In genomic region chr18:31707815-31708214, GRCh38 we compare ENCODE assay signal across 10 cellular contexts. TPM values are rescaled to one million over a fixed set of nuclear protein-coding genes. Genes with fewer than 3 reads are reported as not detected.
"Had no signal": no experiment of that assay in that cellular context is flagged by ENCODE, and none has a peak within 500 bp of the region (broad histone marks: within the 10 kb centered on the region; RNA-seq: fewer than 3 reads in every experiment).

No MANE protein-coding gene starts in this region.

- H3K4me2 ChIP-seq: KMS-11 had no signal

- ATAC-seq: HepG2 had no signal

- DNase-seq: IMR-90, KBM-7, KG1 had no signal

- H3K9ac ChIP-seq: KMS-11 had no signal

- FAIRE-seq: HepG2, HTR-8/SVneo had no signal

- H3K27ac Mint-ChIP-seq: IgD-negative memory B cell had no signal

- H3K27ac ChIP-seq: HL-60, KMS-11 had no signal

- H3K27me3 Mint-ChIP-seq: IgD-negative memory B cell had no signal

- H3K36me3 Mint-ChIP-seq: IgD-negative memory B cell had no signal

- H3K4me3 Mint-ChIP-seq: IgD-negative memory B cell had no signal

RNA-seq across cellular contexts. Expression of gene B4GALT6, which starts 23.4 kb away (rescaled TPM):
- polyA plus RNA-seq: IgD-negative memory B cell had no signal

RNA-seq across cellular contexts. Expression of gene SLC25A52, which starts 52.9 kb away (rescaled TPM):
- total RNA-seq: HT-29, HT1080, IMR-90 had no signal
- polyA plus RNA-seq: HepG2, IgD-negative memory B cell, IMR-90 had no signal
